In genomic region chr2:120893874-120894584, GRCh38 we compare ENCODE assay signal across 14 cellular contexts.
DNase-seq lines count a peak whose midpoint lies in the region; ATAC-seq and TF ChIP-seq lines count a peak whose summit lies in the region.
"Had no signal": no experiment of that assay in that cellular context is flagged by ENCODE, and none has a peak within 500 bp of the region (broad histone marks: within the 10 kb centered on the region; RNA-seq: fewer than 3 reads in every experiment).

No MANE protein-coding gene starts in this region.

- H3K4me1 Mint-ChIP-seq in activated CD4-positive, alpha-beta memory T cell treated with anti-CD3 and anti-CD28 coated beads for 36 hours (ENCODE audit: low read depth), result no peaks in the 10 kb centered on the region

- 6% methylated on average over 17 to 18 of the region's 18 CpGs for WGBS in ectodermal cell, 2 experiments

- no peaks in the 10 kb centered on the region for H3K36me3 Mint-ChIP-seq in activated CD4-positive, alpha-beta memory T cell treated with anti-CD3 and anti-CD28 coated beads for 36 hours

- TF ChIP-seq CTCF in GM10248 (IDR thresholded peaks at IDR 0.05; ENCODE audit: control extremely low read depth, extremely low read depth, low read depth, missing control alignments), result no peak

- H3K4me3 Mint-ChIP-seq in activated CD4-positive, alpha-beta memory T cell treated with anti-CD3 and anti-CD28 coated beads for 36 hours, result no peak overlapping the region
- H3K4me3 Mint-ChIP-seq: stimulated activated naive CD8-positive, alpha-beta T cell treated with anti-CD3 and anti-CD28 coated beads, Interleukin-15, Interleukin-2, amounts not matched to agents 100 ng/mL and 50 ng/mL, for 24 hours had no signal

- H3K27me3 ChIP-seq in ectodermal cell (ENCODE audit: control insufficient read depth, insufficient read depth, low read length, poor library complexity, severe bottlenecking) (no peaks in the 10 kb centered on the region), layer of hippocampus (ENCODE audit: control insufficient read depth, insufficient read depth, low read length) (no peaks in the 10 kb centered on the region)

- no peaks in the 10 kb centered on the region for H3K9me3 ChIP-seq in ectodermal cell (ENCODE audit: control insufficient read depth, low read length)

- H3K27ac Mint-ChIP-seq in activated CD4-positive, alpha-beta memory T cell treated with anti-CD3 and anti-CD28 coated beads for 36 hours, result no peak overlapping the region
- H3K27ac Mint-ChIP-seq: stimulated activated naive CD8-positive, alpha-beta T cell treated with anti-CD3 and anti-CD28 coated beads, Interleukin-15, Interleukin-2, amounts not matched to agents 100 ng/mL and 50 ng/mL, for 24 hours had no signal

- peak; percentile 37 for ATAC-seq in sciatic nerve
- no peak for ATAC-seq in GM18858 (IDR thresholded peaks at IDR 0.05; ENCODE audit: unreplicated experiment)
- ATAC-seq in HG02981 (IDR thresholded peaks at IDR 0.05; ENCODE audit: unreplicated experiment), result no peak

- H3K27ac ChIP-seq in ectodermal cell (ENCODE audit: insufficient read depth, low read depth, low read length, poor library complexity, severe bottlenecking), result peak overlapping the region; percentile 98
- H3K27ac ChIP-seq in layer of hippocampus (ENCODE audit: low read depth, low read length), result peak overlapping the region; percentile 46

- H3K4me3 ChIP-seq in ectodermal cell (ENCODE audit: insufficient read depth, low read depth, low read length), result peak overlapping the region; percentile 5
- H3K4me3 ChIP-seq: lung had no signal

- CTCF ChIA-PET in HEK293T (lab: Yijun Ruan, JAX), result interaction anchor here (0.7 to 1.3 kb wide), 3 partner anchors 10 to 186 kb away, joined by 3 read pairs; no protein-coding TSS in a partner anchor
- CTCF ChIA-PET in GM10248 (lab: Yijun Ruan, JAX), result no interaction called here
- CTCF ChIA-PET in activated CD4-positive, alpha-beta memory T cell treated with anti-CD3 and anti-CD28 coated beads for 36 hours (lab: Charles Lee), result no interaction called here

- H3K36me3 ChIP-seq in ectodermal cell (ENCODE audit: control insufficient read depth, insufficient read depth, low read length), result no peaks in the 10 kb centered on the region

- H3K9me3 Mint-ChIP-seq in activated CD4-positive, alpha-beta memory T cell treated with anti-CD3 and anti-CD28 coated beads for 36 hours, result no peaks in the 10 kb centered on the region
- H3K9me3 Mint-ChIP-seq: stimulated activated naive CD8-positive, alpha-beta T cell treated with anti-CD3 and anti-CD28 coated beads, Interleukin-15, Interleukin-2, amounts not matched to agents 100 ng/mL and 50 ng/mL, for 24 hours had no signal

- no peaks in the 10 kb centered on the region for H3K27me3 Mint-ChIP-seq in activated CD4-positive, alpha-beta memory T cell treated with anti-CD3 and anti-CD28 coated beads for 36 hours

- intact Hi-C loops in sciatic nerve (cut with DNase I), result no loop called here
- intact Hi-C loops in activated CD4-positive, alpha-beta memory T cell treated with anti-CD3 and anti-CD28 coated beads for 36 hours (cut with micrococcal nuclease), result no loop called here

- POLR2A ChIA-PET in HEK293T (lab: Yijun Ruan, JAX) (no interaction called here), GM10248 (lab: Yijun Ruan, JAX) (no interaction called here)
- POLR2A ChIA-PET in activated CD4-positive, alpha-beta memory T cell treated with anti-CD3 and anti-CD28 coated beads for 36 hours (lab: Charles Lee), result no interaction called here

- peak; percentile 28 for DNase-seq in HEK293T (ENCODE audit: extremely low spot score)
- no peak for DNase-seq in sciatic nerve (ENCODE audit: low spot score)
- DNase-seq in GM10248 (ENCODE audit: extremely low spot score), result no peak
- no peak for DNase-seq in activated CD4-positive, alpha-beta memory T cell treated with anti-CD3 and anti-CD28 coated beads for 36 hours
- DNase-seq: foreskin melanocyte; NCI-H1930; NCI-H748 treated with DMSO at 0.1 percent for 48 hours; stimulated activated CD4-positive, alpha-beta T cell treated with anti-CD3 and anti-CD28 coated beads, Interleukin-4, amount 100 ng/mL, for 4 hours had no signal

- peaks cover 68% of the 10 kb centered on the region for H3K4me1 ChIP-seq in ectodermal cell (ENCODE audit: control insufficient read depth, insufficient read depth, low read length)

TF ChIP-seq in HEK293T, 16 proteins besides CTCF, POLR2A, EP300 and RAD21:
- TF ChIP-seq PKNOX1 (IDR thresholded peaks at IDR 0.05), result peak; percentile 79
- no peak for TF ChIP-seq ZNF384 (IDR thresholded peaks at IDR 0.05)
